Comparison of ENCODE assay signal across 8 cellular contexts in the genomic region with DNA sequence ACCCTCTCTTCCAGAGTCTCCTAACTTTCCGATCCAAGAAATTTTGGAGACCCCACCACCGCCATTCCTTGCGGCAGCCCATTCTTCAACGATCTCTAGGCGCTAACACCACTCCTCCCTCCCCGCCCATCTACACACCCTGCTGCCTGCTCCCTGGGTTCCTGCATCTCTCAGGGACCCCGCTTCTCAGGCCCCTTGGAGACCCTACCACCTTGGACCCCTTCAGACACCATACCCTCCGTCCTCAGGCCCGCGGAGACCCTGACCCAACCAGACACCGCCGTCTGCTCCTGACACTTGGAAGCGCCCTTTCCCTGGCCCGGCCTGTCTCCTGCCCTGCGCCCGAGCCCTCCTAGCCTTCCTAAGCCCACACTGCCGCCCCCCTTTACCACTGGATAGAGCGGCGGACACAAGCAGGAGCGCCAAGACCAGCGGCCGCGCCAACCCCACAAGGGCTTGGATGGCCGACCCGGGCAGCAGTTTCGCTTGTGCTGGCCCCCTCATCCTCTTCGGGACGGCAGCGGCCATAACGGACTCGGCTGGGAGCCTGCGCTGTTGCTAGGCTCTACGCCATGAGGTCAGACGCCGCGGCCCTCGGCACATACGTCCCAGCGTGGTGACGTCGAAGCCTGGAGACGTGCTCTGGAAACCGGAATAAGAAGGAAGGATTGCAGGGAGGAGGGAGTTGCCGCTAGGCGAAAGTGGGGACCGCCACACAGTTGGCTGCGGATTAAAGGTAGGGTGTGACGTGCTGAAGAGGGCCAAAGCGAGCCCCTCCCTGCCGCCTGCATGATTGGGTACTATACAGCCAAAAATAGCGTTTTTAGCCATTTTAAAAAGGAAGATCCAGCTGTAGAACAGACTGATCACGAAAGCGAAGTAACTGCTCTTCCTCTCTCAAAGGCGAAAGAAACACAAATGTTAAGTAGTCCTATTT. TPM values are rescaled to one million over a fixed set of nuclear protein-coding genes. Genes with fewer than 3 reads are reported as not detected.
A peak's percentile ranks its signal among the peaks of the same experiment; 100 is the strongest.
DNase-seq lines count a peak whose midpoint lies in the region; ATAC-seq and TF ChIP-seq lines count a peak whose summit lies in the region.

A gene (minus strand): TSS at position 569 of the 937 bp plus-strand sequence. CDS start 41 bp downstream, at position 528.

- peaks cover 14 to 41% of the 10 kb centered on the region in 2 donors for H3K36me3 Mint-ChIP-seq in activated naive CD4-positive, alpha-beta T cell treated with anti-CD3 and anti-CD28 coated beads, Interleukin-2, amount 50 U/mL, for 72 hours

- H3K27ac ChIP-seq in temporal lobe (ENCODE audit: low read depth, low read length), result peak within 1 kb of the TSS; percentile 84

- peak; percentile 94 for ATAC-seq in HG02610 (IDR thresholded peaks at IDR 0.05; ENCODE audit: unreplicated experiment)
- peak; percentile 99 for ATAC-seq in activated naive CD4-positive, alpha-beta T cell treated with anti-CD3 and anti-CD28 coated beads, Interleukin-2, amount 50 U/mL, for 72 hours

- POLR2A ChIA-PET in GM10248 (lab: Yijun Ruan, JAX), result no interaction called here

- H3K9me3 Mint-ChIP-seq in activated naive CD4-positive, alpha-beta T cell treated with anti-CD3 and anti-CD28 coated beads, Interleukin-2, amount 50 U/mL, for 72 hours, result peaks cover 0 to 10% of the 10 kb centered on the region in 2 donors

- H3K27ac Mint-ChIP-seq in activated naive CD4-positive, alpha-beta T cell treated with anti-CD3 and anti-CD28 coated beads, Interleukin-2, amount 50 U/mL, for 72 hours, result peak within 1 kb of the TSS; percentile 96 to 98

- no peak for TF ChIP-seq CTCF in GM10248 (IDR thresholded peaks at IDR 0.05; ENCODE audit: control extremely low read depth, extremely low read depth, low read depth, missing control alignments)

- peak; percentile 92 for DNase-seq in GM10248 (ENCODE audit: extremely low spot score)
- DNase-seq in NCI-H1092 treated with DMSO at 0.1 percent for 48 hours (lab: John Stamatoyannopoulos, UW), result peak; percentile 88
- DNase-seq in SKM-1 (lab: John Stamatoyannopoulos, UW; ENCODE audit: unreplicated experiment), result peak; percentile 84
- peak; percentile 86 to 92 for DNase-seq in activated naive CD4-positive, alpha-beta T cell treated with anti-CD3 and anti-CD28 coated beads, Interleukin-2, amount 50 U/mL, for 72 hours (ENCODE audit: low spot score in 2 of 2)
- peak; percentile 85 for DNase-seq in glomerular endothelial cell (ENCODE audit: extremely low read depth, low read depth, low spot score)
- DNase-seq in occipital lobe (lab: John Stamatoyannopoulos, UW), result peak; percentile 94

- CTCF ChIA-PET in GM10248 (lab: Yijun Ruan, JAX), result interaction anchor here (3.1 kb wide), 1 partner anchor 11 kb away, joined by 32 read pairs; no protein-coding TSS in a partner anchor

RNA-seq across cellular contexts. Expression of the gene that starts here (rescaled TPM):
- 10 to 100 TPM; 20.6 to 28.1 TPM for total RNA-seq in activated naive CD4-positive, alpha-beta T cell treated with anti-CD3 and anti-CD28 coated beads, Interleukin-2, amount 50 U/mL, for 72 hours
- total RNA-seq in glomerular endothelial cell (50.1 and 54.4 TPM in 2 replicates), occipital lobe (56.3 TPM), temporal lobe (31.2 TPM)

Comparison
In these comparisons a context has a peak if more than half of its experiments do, and no peak if none do; other contexts are left out.
1. Peak in every context shown above with its lines: DNase-seq, ATAC-seq and H3K27ac ChIP-seq.